Comparison of ENCODE assay signal across 1 cellular context in the genomic region with DNA sequence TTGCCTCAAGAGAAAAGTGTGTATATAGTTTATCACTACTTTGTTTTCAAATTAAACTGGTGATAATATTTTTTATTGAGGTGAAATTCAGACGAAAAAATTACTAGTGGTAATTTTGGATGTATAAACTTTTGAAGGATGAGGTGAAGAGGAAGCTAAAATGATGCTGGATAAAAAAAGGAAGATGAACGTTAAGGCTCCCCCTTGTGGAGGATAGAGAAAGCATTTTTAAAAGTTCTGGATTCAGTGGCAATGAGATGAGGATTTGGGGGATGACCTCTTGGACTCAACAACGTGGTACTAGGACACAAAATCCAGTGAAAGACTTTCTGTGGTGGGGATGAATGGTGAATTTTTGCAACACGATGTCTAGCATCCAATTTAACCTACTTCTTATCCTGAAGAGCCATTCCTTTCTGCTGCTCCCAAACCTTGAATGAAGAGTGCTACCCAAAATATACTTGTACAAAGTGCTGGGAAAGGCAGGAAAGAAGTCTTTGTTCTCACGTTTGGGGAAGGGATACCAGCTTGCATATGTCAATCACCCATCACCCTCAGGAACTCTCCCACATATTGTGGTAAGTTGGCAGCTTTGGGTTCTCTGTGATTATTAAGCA.
TF ChIP-seq lines count a peak whose summit lies in the region.

No MANE protein-coding gene starts in this region.

TF ChIP-seq in endothelial cell of umbilical vein, 7 proteins besides CTCF, POLR2A, EP300 and RAD21:
- TF ChIP-seq JUN (IDR thresholded peaks at IDR 0.05; ENCODE audit: borderline replicate concordance, insufficient read depth, insufficient read length, low read depth), result no peak
- no peak for TF ChIP-seq EZH2 (IDR thresholded peaks at IDR 0.05; ENCODE audit: borderline replicate concordance, low read depth, low read length, severe bottlenecking)
- TF ChIP-seq MYC (IDR thresholded peaks at IDR 0.05; ENCODE audit: low read depth, low read length), result no peak
- TF ChIP-seq, protein P1, sequence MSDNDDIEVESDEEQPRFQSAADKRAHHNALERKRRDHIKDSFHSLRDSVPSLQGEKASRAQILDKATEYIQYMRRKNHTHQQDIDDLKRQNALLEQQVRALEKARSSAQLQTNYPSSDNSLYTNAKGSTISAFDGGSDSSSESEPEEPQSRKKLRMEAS (IDR thresholded peaks at IDR 0.05; ENCODE audit: insufficient read depth, insufficient read length), result no peak
- no peak for TF ChIP-seq POLR2AphosphoS5 (IDR thresholded peaks at IDR 0.05; ENCODE audit: insufficient read depth, low read depth, low read length)
- TF ChIP-seq GATA2 (IDR thresholded peaks at IDR 0.05; ENCODE audit: insufficient read depth, insufficient read length, low read depth, low read length), result no peak
- TF ChIP-seq FOS (IDR thresholded peaks at IDR 0.05; ENCODE audit: borderline replicate concordance, insufficient read depth, low read length), result no peak
